19 cellular contexts compared by ENCODE assay signal in the genomic region with DNA sequence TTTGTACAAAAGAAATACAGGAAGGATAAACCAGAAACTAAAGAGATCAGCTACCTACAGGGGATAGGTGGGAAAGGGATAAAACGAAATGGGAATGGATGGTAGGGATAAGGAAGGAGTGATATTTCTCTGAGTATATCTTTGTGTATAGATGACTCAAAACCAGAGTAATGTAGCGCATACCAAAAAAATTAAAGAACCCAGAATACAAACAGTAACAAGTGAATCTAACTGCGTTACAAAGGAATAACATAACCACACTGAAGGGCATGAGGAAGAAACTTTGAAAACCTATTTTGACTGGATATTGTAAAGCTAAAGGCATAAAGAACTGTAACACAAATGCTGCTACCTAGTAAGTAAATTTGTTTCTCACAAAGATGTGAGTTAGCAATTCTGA. TPM values are rescaled to one million over a fixed set of nuclear protein-coding genes. Genes with fewer than 3 reads are reported as not detected.
DNase-seq lines count a peak whose midpoint lies in the region; ATAC-seq, FAIRE-seq and TF ChIP-seq lines count a peak whose summit lies in the region.
"Had no signal": no experiment of that assay in that cellular context is flagged by ENCODE, and none has a peak within 500 bp of the region (broad histone marks: within the 10 kb centered on the region; RNA-seq: fewer than 3 reads in every experiment).

No MANE protein-coding gene starts in this region.

- H3K4me3 ChIP-seq in GM12878 (no peak overlapping the region), endodermal cell (ENCODE audit: low read length) (no peak overlapping the region)
- H3K4me3 ChIP-seq: Peyer's patch had no signal

- WGBS in GM12878 (ENCODE audit: insufficient coverage, insufficient replicate concordance, low lambda C conversion rate, missing lambda C conversion rate) = 54% methylated on average over 3 of the region's 3 CpGs
- 88 to 100% methylated on average over 3 of the region's 3 CpGs for WGBS in endodermal cell (ENCODE audit: insufficient coverage in 1 of 2, insufficient read length in 1 of 2), 2 experiments

- H3K9ac ChIP-seq in GM12878 (ENCODE audit: control insufficient read depth, insufficient read depth, low read length) (no peak overlapping the region), endodermal cell (ENCODE audit: extremely low read depth, low read length, poor library complexity, severe bottlenecking) (no peak overlapping the region)

- no peaks in the 10 kb centered on the region; the same call in 1 of the 2 replicates for H4K20me1 ChIP-seq in GM12878 (ENCODE audit: control insufficient read depth, insufficient read depth)

- no peak for TF ChIP-seq EP300 in GM12878 (IDR thresholded peaks at IDR 0.05; ENCODE audit: borderline replicate concordance in 1 of 2, control insufficient read depth in 1 of 2, low read depth in 2 of 2, low read length in 2 of 2)

- intact Hi-C loops in natural killer cell (cut with micrococcal nuclease) (no loop called here), GM12878 (cut with micrococcal nuclease; ENCODE audit: unreplicated experiment) (no loop called here)

- ATAC-seq in natural killer cell (no peak), GM12878 (no peak), HG03571 (IDR thresholded peaks at IDR 0.05; ENCODE audit: unreplicated experiment) (no peak)
- no peak for ATAC-seq in natural killer cell treated with Interleukin-12 subunit alpha and Interleukin-12 subunit beta and Interleukin-15 and Interleukin-18, amount 100 ng/mL, for 72 hours

- H3K4me2 ChIP-seq in GM12878 (ENCODE audit: control insufficient read depth, insufficient read depth) = no peak overlapping the region

- no peak for TF ChIP-seq POLR2A in GM12878 (IDR thresholded peaks at IDR 0.05; ENCODE audit: low read depth, low read length)

- DNase-seq in natural killer cell (no peak), GM12878 (ENCODE audit: low read depth, low spot score) (no peak), immature natural killer cell (no peak), GM20000 (ENCODE audit: low spot score) (no peak), NCI-H748 treated with DMSO at 0.1 percent for 48 hours (lab: John Stamatoyannopoulos, UW) (no peak), endodermal cell (no peak)
- no peak for DNase-seq in natural killer cell treated with Interleukin-12 subunit alpha and Interleukin-12 subunit beta and Interleukin-15 and Interleukin-18, amount 100 ng/mL, for 72 hours (ENCODE audit: low spot score)
- DNase-seq: C1 segment of cervical spinal cord, Calu3, GDM1, Karpas-422, MM.1S, NCI-H1105 treated with DMSO at 0.1 percent for 48 hours, NCI-H187 treated with DMSO at 0.1 percent for 48 hours, NCI-H2171, Peyer's patch, SHP77 had no signal

- H3K27me3 Mint-ChIP-seq in natural killer cell (ENCODE audit: low read depth in 2 of 2) = no peaks in the 10 kb centered on the region
- no peaks in the 10 kb centered on the region for H3K27me3 Mint-ChIP-seq in natural killer cell treated with Interleukin-12 subunit alpha and Interleukin-12 subunit beta and Interleukin-15 and Interleukin-18, amount 100 ng/mL, for 72 hours
- H3K27me3 Mint-ChIP-seq in immature natural killer cell (ENCODE audit: low read depth in 3 of 3) = peaks cover 0 to 5% (median 5%) of the 10 kb centered on the region in 3 donors
- H3K27me3 Mint-ChIP-seq in endodermal cell (ENCODE audit: insufficient read depth) = no peaks in the 10 kb centered on the region

- TF ChIP-seq CTCF in natural killer cell (IDR thresholded peaks at IDR 0.05) = no peak
- TF ChIP-seq CTCF in GM12878 (IDR thresholded peaks at IDR 0.05 in 2 of 3, conservative IDR thresholded peaks at IDR 0.05 in 1 of 3; ENCODE audit: control insufficient read depth in 2 of 3, extremely low read depth in 1 of 3, insufficient read depth in 1 of 3, low read depth in 3 of 3, low read length in 3 of 3) = no peak
- TF ChIP-seq CTCF in GM20000 (IDR thresholded peaks at IDR 0.05; ENCODE audit: extremely low read depth, missing control alignments) = no peak
- no peak for TF ChIP-seq CTCF in endodermal cell (conservative IDR thresholded peaks at IDR 0.05)

- RAD21 ChIA-PET in GM12878 (lab: Charles Lee; ENCODE audit: unreplicated experiment) = no interaction called here

- in situ Hi-C loops in GM12878 (cut with MboI) = no loop called here

- H3K9me3 ChIP-seq in GM12878 (replicated peaks; ENCODE audit: control insufficient read depth, insufficient read depth, low read length) = no peaks in the 10 kb centered on the region
- H3K9me3 ChIP-seq in endodermal cell (ENCODE audit: control insufficient read depth, low read length) = no peaks in the 10 kb centered on the region
- H3K9me3 ChIP-seq: Peyer's patch had no signal

- POLR2A ChIA-PET in GM12878 (lab: Charles Lee) = no interaction called here

- no peak for FAIRE-seq in GM12878 (lab: Jason Lieb, UNC)
- FAIRE-seq: A204.1 had no signal

- peaks cover 5% of the 10 kb centered on the region for H3K4me1 ChIP-seq in GM12878 (ENCODE audit: control insufficient read depth, insufficient read depth, low read length)
- no peaks in the 10 kb centered on the region for H3K4me1 ChIP-seq in endodermal cell (ENCODE audit: control insufficient read depth, insufficient read depth, low read length)

- no TSS peak for BruUV-seq in GM12878 (replicated peaks; lab: Mats Ljungman, UMichigan)

- peak overlapping the region; percentile 48 to 60 for H3K27ac Mint-ChIP-seq in natural killer cell
- no peak overlapping the region for H3K27ac Mint-ChIP-seq in natural killer cell treated with Interleukin-12 subunit alpha and Interleukin-12 subunit beta and Interleukin-15 and Interleukin-18, amount 100 ng/mL, for 72 hours
- peak overlapping the region; percentile 9 to 74 (median 52) for H3K27ac Mint-ChIP-seq in immature natural killer cell
- H3K27ac Mint-ChIP-seq in endodermal cell = no peak overlapping the region

- H3K4me3 Mint-ChIP-seq in natural killer cell (no peak overlapping the region), immature natural killer cell (peak overlapping the region in 1 of 5 donors; percentile 1), endodermal cell (no peak overlapping the region)
- no peak overlapping the region for H3K4me3 Mint-ChIP-seq in natural killer cell treated with Interleukin-12 subunit alpha and Interleukin-12 subunit beta and Interleukin-15 and Interleukin-18, amount 100 ng/mL, for 72 hours

- H3K27me3 ChIP-seq in GM12878 (replicated peaks in 1 of 2; ENCODE audit: control insufficient read depth in 2 of 2, insufficient read depth in 2 of 2, low read length in 1 of 2) (no peaks in the 10 kb centered on the region), endodermal cell (ENCODE audit: control insufficient read depth, insufficient read depth, low read length, poor library complexity, severe bottlenecking) (no peaks in the 10 kb centered on the region)
- H3K27me3 ChIP-seq: Peyer's patch had no signal

- CTCF ChIA-PET in GM12878 (lab: Yijun Ruan, JAX) = interaction anchor here (0.6 kb wide), 1 partner anchor 12 kb away, joined by 3 read pairs; no protein-coding TSS in a partner anchor

- no peaks in the 10 kb centered on the region for H3K36me3 Mint-ChIP-seq in natural killer cell
- no peaks in the 10 kb centered on the region for H3K36me3 Mint-ChIP-seq in natural killer cell treated with Interleukin-12 subunit alpha and Interleukin-12 subunit beta and Interleukin-15 and Interleukin-18, amount 100 ng/mL, for 72 hours
- H3K36me3 Mint-ChIP-seq in immature natural killer cell = no peaks in the 10 kb centered on the region
- no peaks in the 10 kb centered on the region for H3K36me3 Mint-ChIP-seq in endodermal cell (ENCODE audit: low read depth)

- SMC1A ChIA-PET in GM12878 (lab: Charles Lee; ENCODE audit: uncharacterized antibody, unreplicated experiment) = no interaction called here

- TF ChIP-seq RAD21 in GM12878 (IDR thresholded peaks at IDR 0.05; ENCODE audit: insufficient read depth, low read depth, low read length) = no peak

- H3K79me2 ChIP-seq in GM12878 (ENCODE audit: control insufficient read depth, insufficient read depth, low read length) = peaks cover 49% of the 10 kb centered on the region

- H3K4me1 Mint-ChIP-seq in natural killer cell = peaks cover 73 to 77% of the 10 kb centered on the region in 2 donors
- H3K4me1 Mint-ChIP-seq in natural killer cell treated with Interleukin-12 subunit alpha and Interleukin-12 subunit beta and Interleukin-15 and Interleukin-18, amount 100 ng/mL, for 72 hours (ENCODE audit: low read depth in 2 of 2) = peaks cover 62 to 69% of the 10 kb centered on the region in 2 donors
- peaks cover 85 to 91% of the 10 kb centered on the region in 2 donors for H3K4me1 Mint-ChIP-seq in immature natural killer cell
- H3K4me1 Mint-ChIP-seq in endodermal cell = peaks cover 16% of the 10 kb centered on the region

- no peak overlapping the region for H2AFZ ChIP-seq in GM12878 (ENCODE audit: control insufficient read depth, low read depth, low read length)

- H3K27ac ChIP-seq in GM12878 (ENCODE audit: control insufficient read depth, insufficient read depth) = no peak overlapping the region
- H3K27ac ChIP-seq in endodermal cell (ENCODE audit: low read depth, low read length) = no peak overlapping the region
- H3K27ac ChIP-seq: Peyer's patch had no signal

- H3K36me3 ChIP-seq in GM12878 (ENCODE audit: control insufficient read depth in 2 of 2, insufficient read depth in 2 of 2, low read length in 1 of 2) (peaks cover 0 to 2% of the 10 kb centered on the region in 2 experiments; a peak in 1 of 4 replicates), endodermal cell (ENCODE audit: control insufficient read depth, insufficient read depth, low read length) (peaks cover 6% of the 10 kb centered on the region)
- H3K36me3 ChIP-seq: Peyer's patch had no signal

- H3K9me3 Mint-ChIP-seq in natural killer cell = no peaks in the 10 kb centered on the region
- no peaks in the 10 kb centered on the region for H3K9me3 Mint-ChIP-seq in natural killer cell treated with Interleukin-12 subunit alpha and Interleukin-12 subunit beta and Interleukin-15 and Interleukin-18, amount 100 ng/mL, for 72 hours
- H3K9me3 Mint-ChIP-seq in immature natural killer cell = no peaks in the 10 kb centered on the region
- H3K9me3 Mint-ChIP-seq in endodermal cell = no peaks in the 10 kb centered on the region

RNA-seq across cellular contexts. Expression of a gene that starts 37.9 kb away (rescaled TPM):
- total RNA-seq in natural killer cell (100 to 1,000 TPM; 189 to 246 (median 214) TPM), GM12878 (2014; rRNA removed) (41.5 and 51.6 TPM in 2 replicates), GM12878 (2014; rRNA removed; fragmentation: Illumina TruSeq; extraction: Trizol) (53.3 and 63.6 TPM in 2 replicates), GM12878 (2021) (102 and 105 TPM in 2 replicates), endodermal cell (10 to 100 TPM; 76.8 to 78.6 TPM)
- 100 to 1,000 TPM; 168 to 176 TPM for total RNA-seq in natural killer cell treated with Interleukin-12 subunit alpha and Interleukin-12 subunit beta and Interleukin-15 and Interleukin-18, amount 100 ng/mL, for 72 hours
- total RNA-seq in GM12878 (2013; cell fraction: nucleolus; rRNA removed) = 74.3 and 78.3 TPM in 2 replicates
- 21.8 TPM for polyA plus RNA-seq in GM12878 (2011; ENCODE audit: low read depth)
- polyA plus RNA-seq in GM12878 (2011; rRNA removed) (118 and 123 TPM in 2 replicates), GM12878 (2014; fragmentation: Illumina TruSeq; extraction: Trizol) (75.7 and 87.7 TPM in 2 replicates), GM12878 (2014; fragmentation: Nextera tagmentation; extraction: Ambion mirVana) (10 to 100 TPM; 12.1 to 19.3 TPM), GM12878 (2014; rRNA removed) (53.2 and 58.6 TPM in 2 replicates), GM12878 (2016; fragmentation: Nextera tagmentation; extraction: Ambion mirVana) (10 to 100 TPM in 1 of 2 experiments, 1 to 10 TPM in 1; 7.0 to 87.6 TPM), immature natural killer cell (100 to 1,000 TPM; 151 to 168 (median 162) TPM)
- polyA plus RNA-seq in GM12878 (2011; cell fraction: cytosol; rRNA removed) = 47.2 and 49.6 TPM in 2 replicates
- 34.8 and 46.6 TPM in 2 replicates for polyA plus RNA-seq in GM12878 (2011; cell fraction: nucleus; rRNA removed)
- 25.6 and 37.4 TPM in 2 replicates for polyA plus RNA-seq in GM12878 (2012)
- 47.8 and 94.9 TPM in 2 replicates for polyA minus RNA-seq in GM12878 (2011; rRNA and poly(A)+ RNA removed)
- polyA minus RNA-seq in GM12878 (2011; cell fraction: cytosol; rRNA and poly(A)+ RNA removed) = 17.0 and 27.3 TPM in 2 replicates
- polyA minus RNA-seq in GM12878 (2011; cell fraction: nucleus; rRNA and poly(A)+ RNA removed) = 10.4 and 15.2 TPM in 2 replicates
- polyA plus RNA-seq in endodermal cell (2013, experiment 1 of 2) = 91.0 TPM
- 84.0 TPM for polyA plus RNA-seq in endodermal cell (2013, experiment 2 of 2)

Comparison
In these comparisons a context has a peak if more than half of its experiments do, and no peak if none do; other contexts are left out.
1. H3K27ac Mint-ChIP-seq: peak in natural killer cell (2 of 2) and immature natural killer cell (6 of 6); none in natural killer cell treated with Interleukin-12 subunit alpha and Interleukin-12 subunit beta and Interleukin-15 and Interleukin-18, amount 100 ng/mL, for 72 hours (0 of 2) and endodermal cell (single experiment).